2 cellular contexts compared by ENCODE assay signal in genomic region chr6:27281569-27281968, GRCh38.
TF ChIP-seq lines count a peak whose summit lies in the region.

No MANE protein-coding gene starts in this region.

TF ChIP-seq in A549, 52 proteins besides CTCF, POLR2A, EP300 and RAD21 (continued from another document):
- TF ChIP-seq, protein P1, sequence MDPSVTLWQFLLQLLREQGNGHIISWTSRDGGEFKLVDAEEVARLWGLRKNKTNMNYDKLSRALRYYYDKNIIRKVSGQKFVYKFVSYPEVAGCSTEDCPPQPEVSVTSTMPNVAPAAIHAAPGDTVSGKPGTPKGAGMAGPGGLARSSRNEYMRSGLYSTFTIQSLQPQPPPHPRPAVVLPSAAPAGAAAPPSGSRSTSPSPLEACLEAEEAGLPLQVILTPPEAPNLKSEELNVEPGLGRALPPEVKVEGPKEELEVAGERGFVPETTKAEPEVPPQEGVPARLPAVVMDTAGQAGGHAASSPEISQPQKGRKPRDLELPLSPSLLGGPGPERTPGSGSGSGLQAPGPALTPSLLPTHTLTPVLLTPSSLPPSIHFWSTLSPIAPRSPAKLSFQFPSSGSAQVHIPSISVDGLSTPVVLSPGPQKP (IDR thresholded peaks at IDR 0.05; ENCODE audit: low read depth, low read length): no peak
- TF ChIP-seq CHD4 (IDR thresholded peaks at IDR 0.05; ENCODE audit: borderline replicate concordance) (no peak), SMC3 (IDR thresholded peaks at IDR 0.05) (no peak), MAZ (IDR thresholded peaks at IDR 0.05; ENCODE audit: borderline replicate concordance, low read depth, low read length) (no peak), USF2 (IDR thresholded peaks at IDR 0.05) (no peak), KDM1A (IDR thresholded peaks at IDR 0.05; ENCODE audit: low read depth) (no peak), HMGXB4 (CRISPR knock-in tag; IDR thresholded peaks at IDR 0.05; ENCODE audit: borderline replicate concordance) (no peak), HEYL (CRISPR knock-in tag; IDR thresholded peaks at IDR 0.05) (no peak), HOXB5 (CRISPR knock-in tag; IDR thresholded peaks at IDR 0.05) (no peak), RFX5 (IDR thresholded peaks at IDR 0.05) (no peak), FOXS1 (CRISPR knock-in tag; IDR thresholded peaks at IDR 0.05) (no peak), CBX2 (IDR thresholded peaks at IDR 0.05; ENCODE audit: borderline replicate concordance, low read depth) (no peak), SREBF2 (IDR thresholded peaks at IDR 0.05) (no peak)

TF ChIP-seq in HCT116, 20 proteins besides CTCF, POLR2A, EP300 and RAD21 (continued from another document):
- TF ChIP-seq POLR2AphosphoS5 (IDR thresholded peaks at IDR 0.05; ENCODE audit: low read depth, low read length): no peak
